In genomic region chr1:77413541-77414335, GRCh38 we compare ENCODE assay signal across 1 cellular context.
TF ChIP-seq lines count a peak whose summit lies in the region.

No MANE protein-coding gene starts in this region.

TF ChIP-seq in SK-N-SH treated with all-trans-retinoic acid at 6 μM for 48 hours, 23 proteins besides CTCF, POLR2A, EP300 and RAD21 (continued from another document):
- no peak for TF ChIP-seq CREB5 (CRISPR knock-in tag; IDR thresholded peaks at IDR 0.05; ENCODE audit: low read depth)
